14 cellular contexts compared by ENCODE assay signal in the genomic region with DNA sequence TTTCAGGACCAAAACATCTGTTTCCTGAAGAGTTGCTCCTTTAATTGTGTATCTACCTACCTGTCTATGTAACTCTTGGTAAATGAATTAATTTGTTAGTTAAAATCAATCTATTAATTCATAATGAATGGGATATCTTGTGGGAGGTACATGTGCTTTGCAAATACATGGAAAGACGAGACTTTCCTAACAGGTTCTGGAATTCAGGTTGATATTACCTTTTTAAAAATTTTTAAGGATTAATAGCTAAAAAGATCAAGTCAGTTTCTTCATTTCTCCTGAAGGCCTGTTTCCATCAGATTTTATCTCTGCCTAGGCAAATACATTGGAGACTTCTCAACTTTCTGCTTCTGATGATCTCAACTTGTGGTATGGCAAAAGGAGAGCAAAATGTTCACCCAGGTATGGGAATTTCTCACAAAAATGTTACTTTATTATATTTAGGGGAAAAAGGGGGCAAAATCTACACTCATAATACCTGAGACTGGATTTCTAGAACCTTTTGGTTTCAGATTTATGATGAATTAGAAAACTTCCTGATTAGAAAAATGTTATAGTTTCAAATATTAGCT. TPM values are rescaled to one million over a fixed set of nuclear protein-coding genes. Genes with fewer than 3 reads are reported as not detected.
DNase-seq lines count a peak whose midpoint lies in the region; ATAC-seq, FAIRE-seq and TF ChIP-seq lines count a peak whose summit lies in the region.
"Had no signal": no experiment of that assay in that cellular context is flagged by ENCODE, and none has a peak within 500 bp of the region (broad histone marks: within the 10 kb centered on the region; RNA-seq: fewer than 3 reads in every experiment).

No MANE protein-coding gene starts in this region.

- H2BK120ac ChIP-seq in mesenchymal stem cell (ENCODE audit: low read depth, low read length): no peak overlapping the region

- H3K4ac ChIP-seq in mesenchymal stem cell (ENCODE audit: low read depth in 1 of 2, low read length in 2 of 2): no peak overlapping the region

- TF ChIP-seq CTCF in Loucy (conservative IDR thresholded peaks at IDR 0.05; ENCODE audit: low read length): no peak
- TF ChIP-seq CTCF in MCF 10A (IDR thresholded peaks at IDR 0.05; ENCODE audit: unreplicated experiment): no peak
- TF ChIP-seq CTCF in transverse colon (IDR thresholded peaks at IDR 0.05): no peak

- no peaks in the 10 kb centered on the region for H3K9me3 Mint-ChIP-seq in MCF 10A (ENCODE audit: unreplicated experiment)
- H3K9me3 Mint-ChIP-seq: activated T-cell treated with anti-CD3 and anti-CD28 coated beads, Interleukin-2, amount 50 U/mL, for 24 hours; CD4-positive, alpha-beta memory T cell had no signal

- H2BK5ac ChIP-seq in mesenchymal stem cell (ENCODE audit: low read depth, low read length, poor library complexity, severe bottlenecking): no peak overlapping the region

- in situ Hi-C loops in transverse colon (cut with MboI; ENCODE audit: low pct_ligation_motif_present in 1 of 4, low pct_unique_long_range_greater_than_20kb in 1 of 4, low sequenced_read_pairs in 3 of 4): no loop called here

- H3K27me3 ChIP-seq in Loucy (ENCODE audit: insufficient read depth, low read length, poor library complexity, severe bottlenecking): no peaks in the 10 kb centered on the region
- H3K27me3 ChIP-seq in mesenchymal stem cell (ENCODE audit: control insufficient read depth in 1 of 2, insufficient read depth in 1 of 2, low read length in 2 of 2): no peaks in the 10 kb centered on the region
- H3K27me3 ChIP-seq in transverse colon: no peaks in the 10 kb centered on the region

- no peak overlapping the region for H4K8ac ChIP-seq in mesenchymal stem cell (ENCODE audit: low read length)

- no peak overlapping the region for H3K9ac ChIP-seq in Loucy (ENCODE audit: low read depth, low read length, poor library complexity, severe bottlenecking)
- peak overlapping the region; percentile 78 for H3K9ac ChIP-seq in mesenchymal stem cell (ENCODE audit: low read length)

- no peaks in the 10 kb centered on the region for H3K27me3 Mint-ChIP-seq in MCF 10A (ENCODE audit: insufficient read depth, unreplicated experiment)
- H3K27me3 Mint-ChIP-seq: CD4-positive, alpha-beta memory T cell had no signal

- WGBS in mesenchymal stem cell: no CpG with 5 or more reads among the region's 1 CpG
- 87 to 95% methylated on average over 1 of the region's 1 CpG for WGBS in transverse colon (ENCODE audit: low coverage in 1 of 2), 2 donors

- no peaks in the 10 kb centered on the region for H3K36me3 ChIP-seq in Loucy (ENCODE audit: insufficient read depth, low read length)
- peaks cover 0 to 3% of the 10 kb centered on the region in 2 experiments for H3K36me3 ChIP-seq in mesenchymal stem cell (ENCODE audit: control insufficient read depth in 1 of 2, insufficient read depth in 2 of 2, low read depth in 1 of 2, low read length in 2 of 2)
- H3K36me3 ChIP-seq in transverse colon: no peaks in the 10 kb centered on the region

- FAIRE-seq in HTR-8/SVneo (lab: Jason Lieb, UNC): no peak
- FAIRE-seq: GM18507 had no signal

- H3K14ac ChIP-seq in mesenchymal stem cell (ENCODE audit: low read length in 2 of 2): no peak overlapping the region

- peaks cover 55% of the 10 kb centered on the region for H3K4me1 Mint-ChIP-seq in MCF 10A (ENCODE audit: insufficient read depth, unreplicated experiment)
- H3K4me1 Mint-ChIP-seq: CD4-positive, alpha-beta memory T cell had no signal

- intact Hi-C loops in MCF 10A (cut with micrococcal nuclease) (loop anchor here (2.0 kb wide), 1 partner anchor 16 kb away; no protein-coding TSS in a partner anchor), transverse colon (cut with DNase I; ENCODE audit: low total_unique reads) (no loop called here)

- POLR2A ChIA-PET in MCF 10A (lab: Yijun Ruan, JAX): interaction anchor here (0.7 to 8.6 kb wide), 9 partner anchors 8 to 852 kb away, joined by 3 to 73 read pairs (median 3); a partner anchor contains a TSS

- peak overlapping the region; percentile 15 for H3K4me3 ChIP-seq in Loucy (ENCODE audit: low read length, poor library complexity, severe bottlenecking)
- no peak overlapping the region for H3K4me3 ChIP-seq in mesenchymal stem cell (ENCODE audit: insufficient read depth in 1 of 2, low read depth in 1 of 2, low read length in 2 of 2)
- no peak overlapping the region for H3K4me3 ChIP-seq in transverse colon

- peak overlapping the region; percentile 16 for H3K4me3 Mint-ChIP-seq in MCF 10A (ENCODE audit: unreplicated experiment)
- H3K4me3 Mint-ChIP-seq: activated T-cell treated with anti-CD3 and anti-CD28 coated beads, Interleukin-2, amount 50 U/mL, for 24 hours; CD4-positive, alpha-beta memory T cell had no signal

- H2AFZ ChIP-seq in Loucy (ENCODE audit: low read length): no peak overlapping the region
- no peak overlapping the region for H2AFZ ChIP-seq in mesenchymal stem cell (ENCODE audit: low read depth, low read length)

- DNase-seq in MCF 10A (ENCODE audit: unreplicated experiment) (no peak), mesenchymal stem cell (no peak), transverse colon (no peak), NCI-H187 treated with DMSO at 0.1 percent for 48 hours (lab: John Stamatoyannopoulos, UW) (no peak), HTR-8/SVneo (ENCODE audit: insufficient read length, low spot score) (no peak)
- DNase-seq: activated T-cell treated with anti-CD3 and anti-CD28 coated beads, Interleukin-2, amount 50 U/mL, for 24 hours; CD4-positive, alpha-beta memory T cell; cortex of kidney; GF-D8; NCI-H2171; T-helper 1 cell had no signal

- H3F3A ChIP-seq in Loucy (ENCODE audit: low read depth): no peaks in the 10 kb centered on the region

- ATAC-seq in HG02938 (IDR thresholded peaks at IDR 0.05; ENCODE audit: unreplicated experiment): no peak

- CTCF ChIA-PET in MCF 10A (lab: Yijun Ruan, JAX): interaction anchor here (0.6 to 1.9 kb wide), 4 partner anchors 9 to 47 kb away, joined by 3 to 10 read pairs (median 6); no protein-coding TSS in a partner anchor

- H3K9me2 ChIP-seq in Loucy (replicated peaks; ENCODE audit: low read depth, low read length): no peaks in the 10 kb centered on the region

- H3K79me1 ChIP-seq in mesenchymal stem cell (replicated peaks; ENCODE audit: low read length, poor library complexity, severe bottlenecking): peaks cover 1% of the 10 kb centered on the region

- peaks cover 9% of the 10 kb centered on the region; the same call in 1 of the 2 replicates for H3K79me2 ChIP-seq in Loucy (ENCODE audit: insufficient read depth, low read length)

- peak overlapping the region; percentile 98 for H3K27ac Mint-ChIP-seq in MCF 10A (ENCODE audit: low read depth, unreplicated experiment)
- H3K27ac Mint-ChIP-seq: activated T-cell treated with anti-CD3 and anti-CD28 coated beads, Interleukin-2, amount 50 U/mL, for 24 hours; CD4-positive, alpha-beta memory T cell had no signal

- H3K18ac ChIP-seq in mesenchymal stem cell (ENCODE audit: low read depth in 1 of 2, low read length in 2 of 2): no peak overlapping the region

- no peak overlapping the region for H2BK12ac ChIP-seq in mesenchymal stem cell (ENCODE audit: low read length in 2 of 2)

- no peak overlapping the region for H2BK15ac ChIP-seq in mesenchymal stem cell (ENCODE audit: low read depth, poor library complexity, severe bottlenecking)

- no peak for TF ChIP-seq POLR2A in transverse colon (IDR thresholded peaks at IDR 0.05)

- H2AK5ac ChIP-seq in mesenchymal stem cell (ENCODE audit: low read length, severe bottlenecking): no peak overlapping the region

- H3K4me1 ChIP-seq in Loucy (ENCODE audit: insufficient read depth, low read length, poor library complexity, severe bottlenecking): peaks cover 45% of the 10 kb centered on the region
- peaks cover 3% of the 10 kb centered on the region for H3K4me1 ChIP-seq in mesenchymal stem cell (ENCODE audit: control insufficient read depth, insufficient read depth, low read depth, low read length)
- peaks cover 0 to 34% (median 8%) of the 10 kb centered on the region in 4 donors for H3K4me1 ChIP-seq in transverse colon

- H3K9me3 ChIP-seq in Loucy (ENCODE audit: insufficient read depth, low read depth, low read length) (no peaks in the 10 kb centered on the region), mesenchymal stem cell (ENCODE audit: control insufficient read depth, low read length) (no peaks in the 10 kb centered on the region), transverse colon (no peaks in the 10 kb centered on the region)

- TF ChIP-seq EP300 in transverse colon (IDR thresholded peaks at IDR 0.05; ENCODE audit: low read depth): no peak

- H3K4me2 ChIP-seq in Loucy (ENCODE audit: low read depth, low read length, poor library complexity, severe bottlenecking): peak overlapping the region; percentile 13
- H3K4me2 ChIP-seq in mesenchymal stem cell (ENCODE audit: low read length, poor library complexity, severe bottlenecking): no peak overlapping the region

- H4K20me1 ChIP-seq in Loucy (ENCODE audit: insufficient read depth, low read length, poor library complexity, severe bottlenecking): no peaks in the 10 kb centered on the region

- peak overlapping the region; percentile 80 for H3K27ac ChIP-seq in mesenchymal stem cell (ENCODE audit: low read length, poor library complexity, severe bottlenecking)
- H3K27ac ChIP-seq in transverse colon: peak overlapping the region in 3 of 4 donors; percentile 41 to 74 (median 49)

- no peak overlapping the region for H3K23ac ChIP-seq in mesenchymal stem cell (ENCODE audit: low read length in 2 of 2)

- BruUV-seq in MCF 10A (replicated peaks; lab: Mats Ljungman, UMichigan): no TSS peak

- H4K91ac ChIP-seq in mesenchymal stem cell (ENCODE audit: low read length): no peak overlapping the region

- peaks cover 21% of the 10 kb centered on the region for H3K36me3 Mint-ChIP-seq in MCF 10A (ENCODE audit: insufficient read depth, unreplicated experiment)
- H3K36me3 Mint-ChIP-seq: CD4-positive, alpha-beta memory T cell had no signal

RNA-seq across cellular contexts. Expression of a gene that starts 7.4 kb away (rescaled TPM):
- total RNA-seq in MCF 10A (2022) (67.4 and 71.1 TPM in 2 replicates), transverse colon (10 to 100 TPM in 3 of 4 donors, 1 to 10 TPM in 1; 7.1 to 28.9 (median 20.2) TPM)
- 486 TPM for polyA plus RNA-seq in mesenchymal stem cell (2013, experiment 1 of 2)
- polyA plus RNA-seq in mesenchymal stem cell (2013, experiment 2 of 2): 510 TPM
- total RNA-seq: CD4-positive, alpha-beta memory T cell had no signal
- polyA plus RNA-seq: CD4-positive, alpha-beta memory T cell had no signal
